ENCODE assay signal across 8 cellular contexts in the genomic region with DNA sequence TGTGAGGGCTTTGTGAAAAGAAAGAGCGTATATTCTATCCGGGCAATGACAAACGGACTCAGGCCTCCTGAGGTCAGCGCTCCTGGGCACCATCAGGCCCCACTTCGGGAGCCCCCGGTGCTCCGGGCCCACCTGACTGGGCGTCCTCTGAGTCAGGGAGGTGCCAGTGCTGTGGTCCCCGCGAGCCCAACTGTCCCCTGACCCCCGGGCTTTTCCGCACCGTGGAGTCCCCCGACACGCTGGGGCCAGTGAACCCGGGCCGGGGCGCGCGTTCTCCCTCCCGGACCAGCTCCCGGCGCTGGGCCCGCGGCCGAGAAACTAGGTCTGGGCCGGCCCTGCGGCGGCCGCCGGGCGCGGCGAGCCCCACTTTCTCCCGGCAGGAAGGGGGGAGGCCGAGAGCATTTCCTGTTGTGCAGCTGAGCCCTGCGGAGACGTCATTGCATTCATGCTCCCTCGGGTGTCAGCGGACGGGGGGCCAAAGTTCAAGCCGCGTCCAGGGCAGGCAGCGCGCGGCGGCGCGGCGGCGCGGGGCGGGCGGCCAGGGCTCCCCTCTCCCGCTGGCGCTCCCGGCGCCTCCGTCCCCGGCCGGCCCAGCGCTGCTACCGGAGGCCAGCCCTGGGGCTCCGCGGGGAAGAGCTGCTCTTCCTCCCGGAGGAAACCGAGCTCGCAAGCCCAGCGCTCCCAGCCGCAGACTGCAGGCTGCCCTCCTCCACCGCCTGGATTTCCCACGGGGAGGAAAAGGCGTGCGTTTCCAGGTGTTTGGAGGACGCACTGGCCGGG. TPM values are rescaled to one million over a fixed set of nuclear protein-coding genes. Genes with fewer than 3 reads are reported as not detected.
DNase-seq lines count a peak whose midpoint lies in the region; TF ChIP-seq lines count a peak whose summit lies in the region.

No MANE protein-coding gene starts in this region.

- peak overlapping the region; percentile 95 for H3K4me2 ChIP-seq in GM23248 (ENCODE audit: unreplicated experiment)
- H3K4me2 ChIP-seq in Karpas-422 (ENCODE audit: low read depth, low read length, poor library complexity, severe bottlenecking): peak overlapping the region; percentile 86

- H3K79me2 ChIP-seq in GM23248 (ENCODE audit: insufficient read depth): peaks cover 98% of the 10 kb centered on the region
- no peaks in the 10 kb centered on the region for H3K79me2 ChIP-seq in Karpas-422 (ENCODE audit: low read length)

- peak overlapping the region; percentile 91 for H3K27ac ChIP-seq in GM23248
- H3K27ac ChIP-seq in Karpas-422 (ENCODE audit: low read length): no peak overlapping the region

- in situ Hi-C loops in GM23248 (cut with MboI): no loop called here

- no peaks in the 10 kb centered on the region for H3K9me3 ChIP-seq in GM23248 (ENCODE audit: low read depth)
- H3K9me3 ChIP-seq in Karpas-422 (ENCODE audit: low read length): no peaks in the 10 kb centered on the region

- H4K20me1 ChIP-seq in GM23248 (ENCODE audit: insufficient read depth) (no peaks in the 10 kb centered on the region), Karpas-422 (ENCODE audit: insufficient read depth, low read depth, low read length) (no peaks in the 10 kb centered on the region)

- peak overlapping the region; percentile 74 for H3K4me3 ChIP-seq in GM12864 (ENCODE audit: low read depth, low read length)
- peak overlapping the region; percentile 77 for H3K4me3 ChIP-seq in GM23248
- H3K4me3 ChIP-seq in Karpas-422 (ENCODE audit: low read length): peak overlapping the region; percentile 77

- H3K36me3 ChIP-seq in GM23248 (ENCODE audit: low read depth) (no peaks in the 10 kb centered on the region), Karpas-422 (ENCODE audit: insufficient read depth, low read length) (no peaks in the 10 kb centered on the region)

- H3K9ac ChIP-seq in GM23248: peak overlapping the region; percentile 93
- peak overlapping the region; percentile 72 for H3K9ac ChIP-seq in Karpas-422 (ENCODE audit: low read length)

- no peaks in the 10 kb centered on the region for H3K27me3 ChIP-seq in GM23248 (replicated peaks; ENCODE audit: insufficient read depth)
- no peaks in the 10 kb centered on the region for H3K27me3 ChIP-seq in Karpas-422 (ENCODE audit: low read length)

- no peaks in the 10 kb centered on the region for H3K9me2 ChIP-seq in GM23248 (ENCODE audit: insufficient read depth)
- H3K9me2 ChIP-seq in Karpas-422 (replicated peaks; ENCODE audit: insufficient read depth, low read length): no peaks in the 10 kb centered on the region

- DNase-seq in GM12864 (ENCODE audit: low read depth) (peak; percentile 60), GM23248 (peak; percentile 84), Karpas-422 (peak; percentile 79), dedifferentiated amniotic fluid mesenchymal stem cell (ENCODE audit: extremely low spot score) (peak; percentile 34), left kidney (ENCODE audit: low read depth, low spot score) (peak; percentile 90), NCI-H345 (lab: John Stamatoyannopoulos, UW) (no peak)
- peak; percentile 75 for DNase-seq in activated CD4-positive, alpha-beta T cell treated with anti-CD3 and anti-CD28 coated beads for 48 hours
- DNase-seq in stimulated activated CD4-positive, alpha-beta T cell treated with anti-CD3 and anti-CD28 coated beads, Interleukin-4, amount 100 ng/mL, for 1 hour: peak; percentile 54

- H3F3A ChIP-seq in GM23248 (ENCODE audit: insufficient read depth): peaks cover 49% of the 10 kb centered on the region

- 2 to 4% methylated on average over 52 to 54 of the region's 76 CpGs for WGBS in GM23248 (ENCODE audit: low coverage in 1 of 2, low lambda C conversion rate in 2 of 2, missing lambda C conversion rate in 2 of 2), 2 experiments

- H2AFZ ChIP-seq in GM23248 (peak overlapping the region; percentile 64), Karpas-422 (ENCODE audit: low read length) (peak overlapping the region; percentile 91)

- TF ChIP-seq CTCF in GM12864 (IDR thresholded peaks at IDR 0.05; ENCODE audit: low read depth, low read length, missing control alignments): no peak

- H3K4me1 ChIP-seq in GM23248 (ENCODE audit: insufficient read depth) (peaks cover 50% of the 10 kb centered on the region), Karpas-422 (ENCODE audit: low read length) (peaks cover 14% of the 10 kb centered on the region)

RNA-seq across cellular contexts. Expression of gene HIVEP2, which starts 18.3 kb away (rescaled TPM):
- 15.0 and 21.0 TPM in 2 replicates for total RNA-seq in GM23248 (2014; rRNA removed; shearing (Covaris generic))
- 6.8 and 8.3 TPM in 2 replicates for polyA plus RNA-seq in GM23248 (2016; fragmentation: Nextera tagmentation; extraction: Ambion mirVana)
- 1.3 and 3.0 TPM in 2 replicates for total RNA-seq in Karpas-422 (2014; rRNA removed; shearing (Covaris generic); ENCODE audit: low replicate concordance)
